In the genomic region with DNA sequence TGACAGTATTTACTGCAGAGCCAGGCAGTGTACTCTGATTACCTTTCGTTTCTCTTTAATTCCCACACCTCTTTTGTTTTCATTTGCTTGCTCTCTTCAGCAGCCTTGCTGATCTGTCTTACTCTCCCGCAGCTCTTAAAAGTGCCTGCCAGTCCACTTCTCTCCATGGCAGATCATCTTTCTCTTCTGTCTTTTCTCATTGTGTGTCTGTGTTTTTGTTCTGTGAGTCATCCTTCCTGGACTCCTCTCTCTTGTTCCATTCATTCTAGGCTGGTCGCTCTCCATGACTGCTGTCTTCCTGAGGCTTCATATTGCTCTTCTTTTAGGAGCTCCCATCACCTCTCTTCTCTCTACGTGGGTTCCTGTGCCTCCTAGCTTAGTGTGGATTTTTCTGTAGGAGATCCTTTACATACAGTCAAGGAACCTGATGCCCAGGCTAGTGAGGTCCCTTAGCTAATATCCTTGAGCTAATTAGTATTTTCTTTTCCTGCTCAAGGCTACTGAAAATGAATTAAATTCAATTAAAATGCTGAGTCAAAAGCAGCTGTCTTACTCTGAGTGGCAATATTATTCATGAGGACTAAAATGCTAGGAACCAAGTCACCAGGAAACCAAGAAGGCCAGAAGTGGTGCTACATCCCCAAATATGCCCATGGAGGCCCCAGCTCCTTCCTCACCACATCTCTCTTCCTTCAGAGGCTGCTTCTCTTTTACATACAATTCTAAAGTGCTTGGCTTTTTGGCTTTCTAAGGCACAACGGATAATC, we compare ENCODE assay signal across 9 cellular contexts.
A peak's percentile ranks its signal among the peaks of the same experiment; 100 is the strongest.
DNase-seq lines count a peak whose midpoint lies in the region; ATAC-seq and TF ChIP-seq lines count a peak whose summit lies in the region.
"Had no signal": no experiment of that assay in that cellular context is flagged by ENCODE, and none has a peak within 500 bp of the region (broad histone marks: within the 10 kb centered on the region; RNA-seq: fewer than 3 reads in every experiment).

No MANE protein-coding gene starts in this region.

- no peak overlapping the region for H2BK120ac ChIP-seq in mesendoderm (ENCODE audit: low read depth, low read length)

- DNase-seq in BE2C (peak; percentile 44), KBM-7 (peak; percentile 54), kidney epithelial cell (ENCODE audit: low read depth) (peak; percentile 62), mesendoderm (no peak)
- DNase-seq in activated T-cell treated with anti-CD3 and anti-CD28 coated beads, Interleukin-2, amount 50 U/mL, for 48 hours: no peak
- no peak for DNase-seq in CD4-positive, alpha-beta T cell

- no peak overlapping the region for H3K4me2 ChIP-seq in mesendoderm (ENCODE audit: low read length)

- no peak overlapping the region for H2BK15ac ChIP-seq in mesendoderm (replicated peaks; ENCODE audit: low read depth)

- H3K18ac ChIP-seq in mesendoderm (ENCODE audit: low read length): no peak overlapping the region

- peaks cover 4% of the 10 kb centered on the region for H3K79me1 ChIP-seq in mesendoderm (ENCODE audit: low read length)

- H3K4me3 ChIP-seq in BE2C (ENCODE audit: low read depth, low read length) (peak overlapping the region; percentile 1; the same call in 1 of the 2 replicates), kidney epithelial cell (ENCODE audit: low read depth, low read length) (no peak overlapping the region), mesendoderm (ENCODE audit: low read length) (no peak overlapping the region)

- no peaks in the 10 kb centered on the region for H3K27me3 ChIP-seq in BE2C
- no peaks in the 10 kb centered on the region for H3K27me3 ChIP-seq in kidney epithelial cell (ENCODE audit: control insufficient read depth, insufficient read depth, low read length)
- H3K27me3 ChIP-seq in mesendoderm (ENCODE audit: insufficient read depth, low read length, poor library complexity): no peaks in the 10 kb centered on the region
- no peaks in the 10 kb centered on the region for H3K27me3 ChIP-seq in CD4-positive, alpha-beta T cell (ENCODE audit: control insufficient read depth, insufficient read depth, low read length)

- no peak overlapping the region for H3K56ac ChIP-seq in mesendoderm (ENCODE audit: low read length)

- H4K8ac ChIP-seq in mesendoderm (ENCODE audit: low read depth, low read length): no peak overlapping the region

- CTCF ChIA-PET in CD4-positive, alpha-beta T cell (lab: Charles Lee): no interaction called here

- H2BK5ac ChIP-seq in mesendoderm (ENCODE audit: low read length): no peak overlapping the region

- no peaks in the 10 kb centered on the region for H3K27me3 Mint-ChIP-seq in activated T-helper 17 cell treated with anti-CD3 and anti-CD28 coated beads, Interleukin-2, amount 50 U/mL, for 72 hours
- H3K27me3 Mint-ChIP-seq in CD4-positive, alpha-beta T cell: no peaks in the 10 kb centered on the region

- H3K79me2 ChIP-seq in mesendoderm (ENCODE audit: control insufficient read depth, insufficient read depth, low read length): no peaks in the 10 kb centered on the region

- H3K36me3 Mint-ChIP-seq in activated T-helper 17 cell treated with anti-CD3 and anti-CD28 coated beads, Interleukin-2, amount 50 U/mL, for 72 hours (ENCODE audit: low read depth): peaks cover 6% of the 10 kb centered on the region
- peaks cover 4% of the 10 kb centered on the region for H3K36me3 Mint-ChIP-seq in CD4-positive, alpha-beta T cell (ENCODE audit: low read depth)

- H3K4me3 Mint-ChIP-seq in activated T-helper 17 cell treated with anti-CD3 and anti-CD28 coated beads, Interleukin-2, amount 50 U/mL, for 72 hours: peak overlapping the region; percentile 3
- no peak overlapping the region for H3K4me3 Mint-ChIP-seq in CD4-positive, alpha-beta T cell

- no peak overlapping the region for H2AK5ac ChIP-seq in mesendoderm (ENCODE audit: low read length)

- H3K36me3 ChIP-seq in BE2C (no peaks in the 10 kb centered on the region), kidney epithelial cell (ENCODE audit: control insufficient read depth, insufficient read depth, low read length) (no peaks in the 10 kb centered on the region), mesendoderm (ENCODE audit: control insufficient read depth, insufficient read depth, low read length) (no peaks in the 10 kb centered on the region)

- H4K5ac ChIP-seq in mesendoderm (ENCODE audit: low read length): no peak overlapping the region

- no CpG with 5 or more reads among the region's 5 CpGs for WGBS in mesendoderm (ENCODE audit: extremely low coverage, insufficient coverage, low lambda C conversion rate)

- peak overlapping the region; percentile 6 for H3K27ac Mint-ChIP-seq in activated T-helper 17 cell treated with anti-CD3 and anti-CD28 coated beads, Interleukin-2, amount 50 U/mL, for 72 hours
- H3K27ac Mint-ChIP-seq in CD4-positive, alpha-beta T cell: no peak overlapping the region

- no peak overlapping the region for H3K4ac ChIP-seq in mesendoderm (ENCODE audit: low read depth, low read length)

- H3K4me1 ChIP-seq in BE2C (peaks cover 40% of the 10 kb centered on the region), mesendoderm (ENCODE audit: control insufficient read depth, low read depth, low read length) (peaks cover 14% of the 10 kb centered on the region)

- H3K4me1 Mint-ChIP-seq in activated T-helper 17 cell treated with anti-CD3 and anti-CD28 coated beads, Interleukin-2, amount 50 U/mL, for 72 hours: peaks cover 22% of the 10 kb centered on the region
- peaks cover 22% of the 10 kb centered on the region for H3K4me1 Mint-ChIP-seq in CD4-positive, alpha-beta T cell (ENCODE audit: low read depth)

- H3K9me3 ChIP-seq in BE2C: no peaks in the 10 kb centered on the region
- H3K9me3 ChIP-seq in CD4-positive, alpha-beta T cell (ENCODE audit: control insufficient read depth, low read length): no peaks in the 10 kb centered on the region

- in situ Hi-C loops in KBM-7 (cut with MboI; ENCODE audit: low pct_unique_long_range_greater_than_20kb, low sequenced_read_pairs): no loop called here

- no peaks in the 10 kb centered on the region for H3K9me3 Mint-ChIP-seq in activated T-helper 17 cell treated with anti-CD3 and anti-CD28 coated beads, Interleukin-2, amount 50 U/mL, for 72 hours
- H3K9me3 Mint-ChIP-seq in CD4-positive, alpha-beta T cell: no peaks in the 10 kb centered on the region

- ATAC-seq in activated T-helper 17 cell treated with anti-CD3 and anti-CD28 coated beads, Interleukin-2, amount 50 U/mL, for 72 hours (replicated peaks): peak; percentile 50
- no peak for ATAC-seq in CD4-positive, alpha-beta T cell (ENCODE audit: poor library complexity)
- ATAC-seq in GM21360 (IDR thresholded peaks at IDR 0.05; ENCODE audit: unreplicated experiment): no peak

- no peak for TF ChIP-seq CTCF in BE2C (IDR thresholded peaks at IDR 0.05; ENCODE audit: low read depth, low read length)
- TF ChIP-seq CTCF in kidney epithelial cell (IDR thresholded peaks at IDR 0.05; ENCODE audit: insufficient read depth, low read length, poor library complexity, severe bottlenecking): no peak
- no peak for TF ChIP-seq CTCF in CD4-positive, alpha-beta T cell (IDR thresholded peaks at IDR 0.05)

- POLR2A ChIA-PET in CD4-positive, alpha-beta T cell (lab: Charles Lee): interaction anchor here (1.2 kb wide), 1 partner anchor 19 kb away, joined by 3 read pairs; no protein-coding TSS in a partner anchor

- no peak overlapping the region for H3K9ac ChIP-seq in mesendoderm (ENCODE audit: low read length)

- intact Hi-C loops in CD4-positive, alpha-beta T cell (cut with DNase I, micrococcal nuclease): loop anchor here in 1 of 2 experiments (5.0 kb wide), 2 partner anchors 34 to 54 kb away; no protein-coding TSS in a partner anchor

- no peak overlapping the region for H3K23ac ChIP-seq in mesendoderm (ENCODE audit: low read length)

- no peak overlapping the region for H3K27ac ChIP-seq in mesendoderm (ENCODE audit: low read depth, low read length)
- H3K27ac ChIP-seq in CD4-positive, alpha-beta T cell (ENCODE audit: low read depth, low read length): no peak overlapping the region
- H3K27ac ChIP-seq: VCaP had no signal

Comparison
In these comparisons a context has a peak if more than half of its experiments do, and no peak if none do; other contexts are left out.
1. DNase-seq: peak in BE2C (single experiment), KBM-7 (single experiment) and kidney epithelial cell (single experiment); none in mesendoderm (single experiment), activated T-cell treated with anti-CD3 and anti-CD28 coated beads, Interleukin-2, amount 50 U/mL, for 48 hours (0 of 2) and CD4-positive, alpha-beta T cell (0 of 10).